In genomic region chr18:10475633-10476388, GRCh38 we compare ENCODE assay signal across 14 cellular contexts.
DNase-seq lines count a peak whose midpoint lies in the region; TF ChIP-seq lines count a peak whose summit lies in the region.
"Had no signal": no experiment of that assay in that cellular context is flagged by ENCODE, and none has a peak within 500 bp of the region (broad histone marks: within the 10 kb centered on the region; RNA-seq: fewer than 3 reads in every experiment).

No MANE protein-coding gene starts in this region.

- no peaks in the 10 kb centered on the region for H3K36me3 ChIP-seq in DOHH2 (ENCODE audit: control insufficient read depth, low read length)
- peaks cover 99% of the 10 kb centered on the region for H3K36me3 ChIP-seq in SK-N-MC (ENCODE audit: insufficient read depth, low read length)
- H3K36me3 ChIP-seq: gastrocnemius medialis had no signal

- H4K20me1 ChIP-seq in DOHH2 (ENCODE audit: control insufficient read depth, insufficient read depth, low read depth, low read length), result no peaks in the 10 kb centered on the region

- H3K4me2 ChIP-seq in DOHH2 (ENCODE audit: low read length), result peak overlapping the region; percentile 50

- no peaks in the 10 kb centered on the region for H3K79me2 ChIP-seq in DOHH2 (ENCODE audit: control insufficient read depth, low read length)

- H3K27ac ChIP-seq in DOHH2 (ENCODE audit: low read depth, low read length) (0 out of 2 replicates have a peak overlapping the region, but pooled peaks have one; percentile 17), SK-N-MC (peak overlapping the region; percentile 100), skin epidermis (peak overlapping the region in 15 of 21 experiments; percentile 5 to 75 (median 43))
- H3K27ac ChIP-seq: gastrocnemius medialis had no signal

- H3F3A ChIP-seq in DOHH2 (ENCODE audit: control insufficient read depth, insufficient read depth), result no peaks in the 10 kb centered on the region

- peaks cover 62% of the 10 kb centered on the region for H3K4me1 ChIP-seq in DOHH2 (ENCODE audit: control insufficient read depth, low read length)

- H3K27me3 ChIP-seq in DOHH2 (ENCODE audit: control insufficient read depth, low read length), result no peaks in the 10 kb centered on the region

- H3K4me3 ChIP-seq in DOHH2 (ENCODE audit: low read length) (peak overlapping the region; percentile 27), SK-N-MC (peak overlapping the region; percentile 52), skin epidermis (no peak overlapping the region)
- H3K4me3 ChIP-seq: gastrocnemius medialis had no signal

- H3K9me3 ChIP-seq in DOHH2 (ENCODE audit: control insufficient read depth, insufficient read depth, low read length) (no peaks in the 10 kb centered on the region), SK-N-MC (ENCODE audit: low read depth, low read length) (no peaks in the 10 kb centered on the region)
- H3K9me3 ChIP-seq: gastrocnemius medialis had no signal

- no peak for DNase-seq in SK-N-MC (ENCODE audit: low read depth, low spot score)
- DNase-seq in hippocampal formation (lab: John Stamatoyannopoulos, UW), result peak; percentile 47 to 73
- DNase-seq in NCI-H2029 (lab: John Stamatoyannopoulos, UW), result no peak
- no peak for DNase-seq in DMS79 treated with DMSO at 0.1 percent for 48 hours (lab: John Stamatoyannopoulos, UW)
- no peak for DNase-seq in GM20000 (ENCODE audit: low spot score)
- DNase-seq in DMS 273 treated with DMSO at 0.1 percent for 48 hours (lab: John Stamatoyannopoulos, UW), result no peak
- DNase-seq: gastrocnemius medialis, immature natural killer cell, Kasumi-1, NCI-H510A, PC-3, small intestine had no signal

- H3K9me2 ChIP-seq in DOHH2 (replicated peaks; ENCODE audit: control insufficient read depth, low read length), result no peaks in the 10 kb centered on the region

- H3K9ac ChIP-seq in SK-N-MC (ENCODE audit: insufficient read length), result peak overlapping the region; percentile 54

- no peak for TF ChIP-seq CTCF in DOHH2 (IDR thresholded peaks at IDR 0.05; ENCODE audit: low read depth, low read length, poor library complexity, severe bottlenecking)
- no peak for TF ChIP-seq CTCF in GM20000 (IDR thresholded peaks at IDR 0.05; ENCODE audit: extremely low read depth, missing control alignments)

Comparison
In these comparisons a context has a peak if more than half of its experiments do, and no peak if none do; other contexts are left out.
1. H3K27ac ChIP-seq: peak in every context shown above with its lines; median percentile 100 in SK-N-MC; 43 in skin epidermis; 17 in DOHH2.
2. H3K4me3 ChIP-seq: peak in DOHH2 (single experiment) and SK-N-MC (single experiment); none in skin epidermis (0 of 7).
3. DNase-seq: peak in hippocampal formation (2 of 2); none in SK-N-MC (single experiment), NCI-H2029 (single experiment), DMS79 treated with DMSO at 0.1 percent for 48 hours (single experiment), GM20000 (single experiment) and DMS 273 treated with DMSO at 0.1 percent for 48 hours (single experiment).